In genomic region chr6:24581084-24581669, GRCh38 we compare ENCODE assay signal across 8 cellular contexts.
A peak's percentile ranks its signal among the peaks of the same experiment; 100 is the strongest.
DNase-seq lines count a peak whose midpoint lies in the region; ATAC-seq and TF ChIP-seq lines count a peak whose summit lies in the region.

No MANE protein-coding gene starts in this region.

- no peak overlapping the region for H3K4me3 ChIP-seq in dorsolateral prefrontal cortex

- peak; percentile 61 to 92 (median 83) for TF ChIP-seq CTCF in dorsolateral prefrontal cortex (IDR thresholded peaks at IDR 0.05 in 54 of 56, conservative IDR thresholded peaks at IDR 0.05 in 2 of 56; ENCODE audit: low read depth in 1 of 56, partially characterized antibody in 56 of 56)

- DNase-seq in activated gamma-delta T cell treated with Interleukin-2 at 50 U/mL for 16 hours (peak; percentile 78), activated gamma-delta T cell (lab: John Stamatoyannopoulos, UW) (no peak), NCI-H526 treated with DMSO at 0.1 percent for 48 hours (lab: John Stamatoyannopoulos, UW) (peak; percentile 37), dorsolateral prefrontal cortex (peak; percentile 57 to 87 (median 76)), medulla oblongata (ENCODE audit: extremely low spot score) (peak; percentile 83)
- DNase-seq in activated CD4-positive, alpha-beta T cell treated with anti-CD3 and anti-CD28 coated beads, Interleukin-2, amount 50 U/mL, for 24 hours (ENCODE audit: low read depth in 1 of 2, low spot score in 1 of 2) = peak; percentile 57 to 75
- DNase-seq in stimulated activated CD8-positive, alpha-beta memory T cell treated with anti-CD3 and anti-CD28 coated beads, Interleukin-15, amount 100 ng/mL, for 1 hour (ENCODE audit: low read depth) = peak; percentile 76

- H3K27me3 ChIP-seq in dorsolateral prefrontal cortex = no peaks in the 10 kb centered on the region

- intact Hi-C loops in dorsolateral prefrontal cortex (cut with DNase I) = loop anchor here (2.0 to 5.0 kb wide), 3 partner anchors 86 to 114 kb away; partner anchors contain the start of genes ACOT13 (in 2 of the 2) and TDP2 (in 2 of the 2)

- peak; percentile 80 for ATAC-seq in HG03354 (IDR thresholded peaks at IDR 0.05; ENCODE audit: poor library complexity, severe bottlenecking, unreplicated experiment)

- H3K27ac ChIP-seq in dorsolateral prefrontal cortex = no peak overlapping the region
